Comparison of ENCODE assay signal across 1 cellular context in the genomic region with DNA sequence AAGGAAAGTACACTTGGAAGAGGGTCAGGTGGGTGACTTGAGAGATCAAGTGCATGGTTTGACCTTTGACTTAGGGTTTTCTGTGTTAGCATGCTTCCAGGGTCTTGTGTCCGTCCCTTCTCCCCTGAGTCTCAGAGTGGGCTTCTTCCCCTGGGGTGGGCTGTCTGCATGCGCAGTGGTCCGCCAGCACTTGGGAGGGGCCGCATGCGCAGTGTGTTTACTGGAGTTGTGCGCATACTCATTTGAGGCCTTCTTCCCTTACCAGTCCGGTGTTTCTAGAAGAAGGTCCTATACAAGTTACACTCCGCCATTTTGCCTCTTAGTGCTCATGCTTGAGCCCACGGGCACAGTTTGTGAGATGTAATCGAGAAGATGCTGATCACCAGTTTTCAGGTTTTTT.
TF ChIP-seq lines count a peak whose summit lies in the region.

No MANE protein-coding gene starts in this region.

TF ChIP-seq in H1, 55 proteins besides CTCF, POLR2A, EP300 and RAD21:
- TF ChIP-seq KDM5A (IDR thresholded peaks at IDR 0.05; ENCODE audit: low read length) = no peak
